8 cellular contexts compared by ENCODE assay signal in the genomic region with DNA sequence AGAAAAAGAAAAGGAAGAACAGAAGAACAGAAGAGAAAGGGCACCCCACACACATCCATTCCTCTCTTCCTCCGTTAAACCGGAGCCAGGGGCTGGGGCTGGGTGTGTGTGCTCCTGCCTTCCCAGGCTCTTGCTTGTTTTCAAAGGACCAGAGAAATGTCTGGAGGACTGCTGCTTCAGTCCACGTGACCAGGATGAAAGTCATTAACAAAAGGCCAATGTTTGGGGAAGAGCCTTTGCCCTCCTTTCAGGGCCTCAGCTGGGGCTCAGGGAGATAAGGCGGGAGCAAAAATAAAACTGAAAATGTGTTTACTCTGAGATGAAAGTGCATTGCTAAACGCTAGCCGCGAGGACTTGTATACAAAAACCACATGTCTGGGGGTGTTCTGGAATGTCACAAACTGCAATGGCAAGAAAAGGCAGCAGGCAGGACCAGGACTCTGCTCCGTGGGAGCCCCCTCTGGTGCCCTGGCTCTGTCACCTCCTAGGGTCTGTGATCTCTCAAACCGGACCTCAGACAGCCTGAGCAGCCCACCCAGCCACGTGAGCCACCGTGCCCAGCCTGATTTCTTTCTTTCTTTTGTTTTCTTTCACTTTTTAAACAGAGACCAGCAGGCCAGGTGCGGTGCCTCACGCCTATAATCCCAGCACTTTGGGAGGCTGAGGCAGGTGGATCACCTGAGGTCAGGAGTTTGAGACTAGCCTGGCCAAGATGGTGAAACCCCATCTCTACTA. TPM values are rescaled to one million over a fixed set of nuclear protein-coding genes. Genes with fewer than 3 reads are reported as not detected.
A peak's percentile ranks its signal among the peaks of the same experiment; 100 is the strongest.
DNase-seq lines count a peak whose midpoint lies in the region; ATAC-seq and TF ChIP-seq lines count a peak whose summit lies in the region.

No MANE protein-coding gene starts in this region.

- H3K9me3 ChIP-seq in Caco-2 (no peaks in the 10 kb centered on the region), Karpas-422 (ENCODE audit: low read length) (no peaks in the 10 kb centered on the region), mesodermal cell (ENCODE audit: control insufficient read depth, low read length) (no peaks in the 10 kb centered on the region), upper lobe of right lung (no peaks in the 10 kb centered on the region)

- WGBS in mesodermal cell (ENCODE audit: insufficient coverage in 2 of 2), 2 experiments = 18 to 22% methylated on average over 10 to 11 of the region's 13 CpGs

- H3K9ac ChIP-seq in Karpas-422 (ENCODE audit: low read length) = no peak overlapping the region

- DNase-seq in Caco-2 (peak; percentile 91 to 92), Karpas-422 (no peak), chondrocyte (ENCODE audit: low spot score) (no peak), upper lobe of right lung (no peak), DMS114 treated with DMSO at 0.1 percent for 48 hours (lab: John Stamatoyannopoulos, UW; ENCODE audit: unreplicated experiment) (no peak), DMS153 treated with DMSO at 0.1 percent for 48 hours (lab: John Stamatoyannopoulos, UW; ENCODE audit: unreplicated experiment) (no peak)

- TF ChIP-seq CTCF in Caco-2 (IDR thresholded peaks at IDR 0.05; ENCODE audit: insufficient read depth in 1 of 2, low read depth in 1 of 2, low read length in 1 of 2, severe bottlenecking in 1 of 2, unreplicated experiment in 1 of 2) (no peak), chondrocyte (IDR thresholded peaks at IDR 0.05) (no peak), upper lobe of right lung (IDR thresholded peaks at IDR 0.05) (no peak)

- no peaks in the 10 kb centered on the region for H3K9me3 Mint-ChIP-seq in Caco-2 (ENCODE audit: unreplicated experiment)
- no peaks in the 10 kb centered on the region for H3K9me3 Mint-ChIP-seq in chondrocyte (ENCODE audit: low read depth)

- CTCF ChIA-PET in Caco-2 (lab: Charles Lee) = interaction anchor here (1.3 to 2.0 kb wide), 2 partner anchors 16 to 49 kb away, joined by 4 to 5 read pairs; no protein-coding TSS in a partner anchor

- no peaks in the 10 kb centered on the region for H3K79me2 ChIP-seq in Karpas-422 (ENCODE audit: low read length)

- no TSS peak for BruUV-seq in Caco-2 (replicated peaks; lab: Mats Ljungman, UMichigan)

- H3K4me1 ChIP-seq in Caco-2 (peaks cover 41% of the 10 kb centered on the region), Karpas-422 (ENCODE audit: low read length) (peaks cover 28% of the 10 kb centered on the region), mesodermal cell (ENCODE audit: control insufficient read depth, insufficient read depth, low read length, poor library complexity, severe bottlenecking) (peaks cover 21% of the 10 kb centered on the region), upper lobe of right lung (peaks cover 34% of the 10 kb centered on the region)

- POLR2A ChIA-PET in Caco-2 (lab: Charles Lee) = interaction anchor here (0.7 to 2.8 kb wide), 8 partner anchors 9 to 60 kb away, joined by 4 to 20 read pairs (median 6); a partner anchor contains a TSS

- H3K4me1 Mint-ChIP-seq in Caco-2 (ENCODE audit: low read depth, unreplicated experiment) (peaks cover under 1% of the 10 kb centered on the region), chondrocyte (ENCODE audit: low read depth) (peaks cover 39% of the 10 kb centered on the region)

- H3K27me3 ChIP-seq in Caco-2 (replicated peaks; ENCODE audit: control insufficient read depth, insufficient read depth, low read length) (no peaks in the 10 kb centered on the region), Karpas-422 (ENCODE audit: low read length) (no peaks in the 10 kb centered on the region), upper lobe of right lung (no peaks in the 10 kb centered on the region)

- 0 out of 2 replicates have a peak, but pooled peaks cover 6% of the 10 kb centered on the region for H4K20me1 ChIP-seq in Karpas-422 (ENCODE audit: insufficient read depth, low read depth, low read length)

- H3K36me3 ChIP-seq in Caco-2 (ENCODE audit: control insufficient read depth, insufficient read depth, low read length) (no peaks in the 10 kb centered on the region), Karpas-422 (ENCODE audit: insufficient read depth, low read length) (no peaks in the 10 kb centered on the region), mesodermal cell (ENCODE audit: control insufficient read depth, insufficient read depth, low read length) (no peaks in the 10 kb centered on the region), upper lobe of right lung (no peaks in the 10 kb centered on the region)

- peak overlapping the region; percentile 70 for H3K4me3 Mint-ChIP-seq in Caco-2 (ENCODE audit: unreplicated experiment)
- H3K4me3 Mint-ChIP-seq in chondrocyte (ENCODE audit: unreplicated experiment) = peak overlapping the region; percentile 45

- H3K27ac Mint-ChIP-seq in Caco-2 (ENCODE audit: unreplicated experiment) = peak overlapping the region; percentile 91
- H3K27ac Mint-ChIP-seq in chondrocyte (ENCODE audit: unreplicated experiment) = peak overlapping the region; percentile 88

- no peaks in the 10 kb centered on the region for H3K9me2 ChIP-seq in Karpas-422 (replicated peaks; ENCODE audit: insufficient read depth, low read length)

- H3K36me3 Mint-ChIP-seq in Caco-2 (ENCODE audit: insufficient read depth, unreplicated experiment) (peaks cover 10% of the 10 kb centered on the region), chondrocyte (ENCODE audit: low read depth) (no peaks in the 10 kb centered on the region)

- intact Hi-C loops in Caco-2 (cut with micrococcal nuclease; ENCODE audit: unreplicated experiment) = loop anchor here (1.0 to 2.0 kb wide), 4 partner anchors 9 to 51 kb away; no protein-coding TSS in a partner anchor
- intact Hi-C loops in upper lobe of right lung (cut with DNase I) = no loop called here

- no peaks in the 10 kb centered on the region for H3K27me3 Mint-ChIP-seq in Caco-2 (ENCODE audit: insufficient read depth, unreplicated experiment)
- H3K27me3 Mint-ChIP-seq in chondrocyte (ENCODE audit: low read depth) = no peaks in the 10 kb centered on the region

- H3K4me3 ChIP-seq in Caco-2 (ENCODE audit: low read depth, low read length) (peak overlapping the region; percentile 25), Karpas-422 (ENCODE audit: low read length) (no peak overlapping the region), mesodermal cell (ENCODE audit: extremely low read depth, insufficient read depth, low read length, poor library complexity, severe bottlenecking) (no peak overlapping the region), upper lobe of right lung (peak overlapping the region; percentile 29)

- no peak overlapping the region for H3K27ac ChIP-seq in Karpas-422 (ENCODE audit: low read length)
- H3K27ac ChIP-seq in mesodermal cell (ENCODE audit: low read depth, low read length, severe bottlenecking) = peak overlapping the region; percentile 93
- H3K27ac ChIP-seq in upper lobe of right lung = peak overlapping the region; percentile 72

- ATAC-seq in upper lobe of right lung (peak; percentile 75), GM21423 (IDR thresholded peaks at IDR 0.05; ENCODE audit: unreplicated experiment) (no peak)

- H3K4me2 ChIP-seq in Karpas-422 (ENCODE audit: low read depth, low read length, poor library complexity, severe bottlenecking) = no peak overlapping the region

- H2AFZ ChIP-seq in Karpas-422 (ENCODE audit: low read length) = 0 out of 2 replicates have a peak overlapping the region, but pooled peaks have one; percentile 28

RNA-seq across cellular contexts. Expression of a gene that starts 31.6 kb away (rescaled TPM):
- total RNA-seq in Caco-2 (2022) (513 and 539 TPM in 2 replicates), chondrocyte (1,046 to 1,908 TPM (median 1,853 TPM) in 3 replicates), upper lobe of right lung (842 TPM)
- total RNA-seq in Karpas-422 (2014; rRNA removed; shearing (Covaris generic); ENCODE audit: low replicate concordance) = 57.5 and 95.1 TPM in 2 replicates
- polyA plus RNA-seq in mesodermal cell (2013, experiment 1 of 2) = 360 TPM
- 289 TPM for polyA plus RNA-seq in mesodermal cell (2013, experiment 2 of 2)

Comparison
In these comparisons a context has a peak if more than half of its experiments do, and no peak if none do; other contexts are left out.
1. DNase-seq: peak in Caco-2 (2 of 2); none in Karpas-422 (single experiment), chondrocyte (single experiment), upper lobe of right lung (single experiment), DMS114 treated with DMSO at 0.1 percent for 48 hours (single experiment) and DMS153 treated with DMSO at 0.1 percent for 48 hours (single experiment).
2. H3K4me3 ChIP-seq: peak in Caco-2 (single experiment) and upper lobe of right lung (single experiment); none in Karpas-422 (single experiment) and mesodermal cell (single experiment).